Comparison of ENCODE assay signal across 17 cellular contexts in the genomic region with DNA sequence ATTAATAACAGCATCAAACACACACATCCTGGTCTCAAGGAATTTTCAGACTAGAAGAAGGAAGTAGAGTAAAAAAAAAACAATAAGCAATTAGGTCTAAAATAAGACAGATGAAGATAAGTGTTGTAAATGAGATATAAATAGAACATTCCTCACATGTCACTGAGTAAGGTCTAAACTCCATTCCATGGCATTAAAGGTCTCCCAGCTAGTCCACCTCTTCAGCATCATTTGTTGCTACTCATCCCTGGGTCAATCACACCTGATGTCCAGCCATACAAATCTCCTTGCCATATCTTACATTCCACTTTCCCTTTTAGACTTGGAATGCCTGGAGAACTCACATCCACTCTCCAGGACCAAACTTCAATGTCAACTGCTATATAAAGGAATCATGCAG.
DNase-seq lines count a peak whose midpoint lies in the region; ATAC-seq lines count a peak whose summit lies in the region.
"Had no signal": no experiment of that assay in that cellular context is flagged by ENCODE, and none has a peak within 500 bp of the region (broad histone marks: within the 10 kb centered on the region; RNA-seq: fewer than 3 reads in every experiment).

No MANE protein-coding gene starts in this region.

- ATAC-seq in HG03521 (IDR thresholded peaks at IDR 0.05; ENCODE audit: unreplicated experiment): no peak
- ATAC-seq in activated T-cell treated with anti-CD3 and anti-CD28 coated beads, Interleukin-2, amount 50 U/mL, for 4 hours: no peak
- ATAC-seq: GM23338 had no signal

- H3K9me3 Mint-ChIP-seq in activated T-cell treated with anti-CD3 and anti-CD28 coated beads, Interleukin-2, amount 50 U/mL, for 4 hours: peaks cover 7% of the 10 kb centered on the region
- H3K9me3 Mint-ChIP-seq: GM23338 had no signal

- DNase-seq in A172 (ENCODE audit: low spot score) (peak; percentile 11), EH (ENCODE audit: low read depth) (peak; percentile 35), kidney tubule cell (ENCODE audit: low spot score) (peak; percentile 12), renal cortical epithelial cell (ENCODE audit: low read depth) (peak; percentile 22), middle frontal gyrus (ENCODE audit: extremely low spot score, low spot score) (no peak)
- DNase-seq in activated T-cell treated with anti-CD3 and anti-CD28 coated beads, Interleukin-2, amount 50 U/mL, for 4 hours: no peak
- DNase-seq: ACHN; BE2C; C1 segment of cervical spinal cord; CD4-positive, CD25-positive, alpha-beta regulatory T cell; CD8-positive, alpha-beta memory T cell; COR-L47; GDM1; HCEC 1CT had no signal

- peaks cover 2% of the 10 kb centered on the region for H3K4me1 Mint-ChIP-seq in activated T-cell treated with anti-CD3 and anti-CD28 coated beads, Interleukin-2, amount 50 U/mL, for 4 hours (ENCODE audit: low read depth)
- H3K4me1 Mint-ChIP-seq: CD4-positive, CD25-positive, alpha-beta regulatory T cell; CD8-positive, alpha-beta memory T cell; GM23338 had no signal

- no peaks in the 10 kb centered on the region for H3K36me3 Mint-ChIP-seq in activated T-cell treated with anti-CD3 and anti-CD28 coated beads, Interleukin-2, amount 50 U/mL, for 4 hours (ENCODE audit: insufficient read depth)
- H3K36me3 Mint-ChIP-seq: CD4-positive, CD25-positive, alpha-beta regulatory T cell; CD8-positive, alpha-beta memory T cell; IgD-negative memory B cell had no signal

- H3K4me3 Mint-ChIP-seq in activated T-cell treated with anti-CD3 and anti-CD28 coated beads, Interleukin-2, amount 50 U/mL, for 4 hours: no peak overlapping the region
- H3K4me3 Mint-ChIP-seq: CD4-positive, CD25-positive, alpha-beta regulatory T cell; CD8-positive, alpha-beta memory T cell; GM23338; IgD-negative memory B cell had no signal

- H3K27me3 Mint-ChIP-seq in activated T-cell treated with anti-CD3 and anti-CD28 coated beads, Interleukin-2, amount 50 U/mL, for 4 hours (ENCODE audit: low read depth): no peaks in the 10 kb centered on the region
- H3K27me3 Mint-ChIP-seq: CD4-positive, CD25-positive, alpha-beta regulatory T cell had no signal

Comparison
In these comparisons a context has a peak if more than half of its experiments do, and no peak if none do; other contexts are left out.
1. DNase-seq: peak in A172 (single experiment), EH (single experiment), kidney tubule cell (single experiment) and renal cortical epithelial cell (single experiment); none in middle frontal gyrus (single experiment) and activated T-cell treated with anti-CD3 and anti-CD28 coated beads, Interleukin-2, amount 50 U/mL, for 4 hours (single experiment).